3 cellular contexts compared by ENCODE assay signal in the genomic region with DNA sequence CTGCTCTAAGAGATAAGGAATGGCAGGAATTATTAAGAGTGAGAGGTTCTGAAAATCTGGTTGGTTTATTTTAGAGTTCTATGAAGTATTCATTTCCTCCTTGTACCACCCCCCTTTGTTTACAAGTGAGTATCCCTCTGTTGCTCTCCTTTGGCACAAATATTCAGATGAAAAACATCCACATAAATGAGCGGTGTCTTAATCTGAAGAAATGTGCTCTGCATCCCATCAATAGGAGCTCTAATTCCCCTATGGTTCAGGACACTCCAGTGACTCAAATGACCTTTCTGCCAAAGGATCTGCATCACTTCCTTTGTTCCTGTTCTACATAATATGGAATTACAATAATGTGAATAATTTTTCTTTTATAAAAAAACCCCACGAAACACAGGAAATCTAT.
TF ChIP-seq lines count a peak whose summit lies in the region.

No MANE protein-coding gene starts in this region.

TF ChIP-seq in liver, 16 proteins besides CTCF, POLR2A, EP300 and RAD21:
- TF ChIP-seq NR2F2 (IDR thresholded peaks at IDR 0.05), result peak; percentile 85
- TF ChIP-seq EGR1 (IDR thresholded peaks at IDR 0.05; ENCODE audit: low read depth in 2 of 2), result no peak
- no peak for TF ChIP-seq HNF4G (IDR thresholded peaks at IDR 0.05)
- TF ChIP-seq SP1 (IDR thresholded peaks at IDR 0.05), result peak; percentile 25
- TF ChIP-seq, protein P1, sequence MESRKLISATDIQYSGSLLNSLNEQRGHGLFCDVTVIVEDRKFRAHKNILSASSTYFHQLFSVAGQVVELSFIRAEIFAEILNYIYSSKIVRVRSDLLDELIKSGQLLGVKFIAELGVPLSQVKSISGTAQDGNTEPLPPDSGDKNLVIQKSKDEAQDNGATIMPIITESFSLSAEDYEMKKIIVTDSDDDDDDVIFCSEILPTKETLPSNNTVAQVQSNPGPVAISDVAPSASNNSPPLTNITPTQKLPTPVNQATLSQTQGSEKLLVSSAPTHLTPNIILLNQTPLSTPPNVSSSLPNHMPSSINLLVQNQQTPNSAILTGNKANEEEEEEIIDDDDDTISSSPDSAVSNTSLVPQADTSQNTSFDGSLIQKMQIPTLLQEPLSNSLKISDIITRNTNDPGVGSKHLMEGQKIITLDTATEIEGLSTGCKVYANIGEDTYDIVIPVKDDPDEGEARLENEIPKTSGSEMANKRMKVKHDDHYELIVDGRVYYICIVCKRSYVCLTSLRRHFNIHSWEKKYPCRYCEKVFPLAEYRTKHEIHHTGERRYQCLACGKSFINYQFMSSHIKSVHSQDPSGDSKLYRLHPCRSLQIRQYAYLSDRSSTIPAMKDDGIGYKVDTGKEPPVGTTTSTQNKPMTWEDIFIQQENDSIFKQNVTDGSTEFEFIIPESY (IDR thresholded peaks at IDR 0.05), result no peak
- TF ChIP-seq HNF4A (conservative IDR thresholded peaks at IDR 0.05), result no peak
- TF ChIP-seq YY1 (IDR thresholded peaks at IDR 0.05), result no peak
- no peak for TF ChIP-seq GABPA (IDR thresholded peaks at IDR 0.05 in 1 of 2, conservative IDR thresholded peaks at IDR 0.05 in 1 of 2)
- no peak for TF ChIP-seq JUND (IDR thresholded peaks at IDR 0.05)
- TF ChIP-seq, protein P2, sequence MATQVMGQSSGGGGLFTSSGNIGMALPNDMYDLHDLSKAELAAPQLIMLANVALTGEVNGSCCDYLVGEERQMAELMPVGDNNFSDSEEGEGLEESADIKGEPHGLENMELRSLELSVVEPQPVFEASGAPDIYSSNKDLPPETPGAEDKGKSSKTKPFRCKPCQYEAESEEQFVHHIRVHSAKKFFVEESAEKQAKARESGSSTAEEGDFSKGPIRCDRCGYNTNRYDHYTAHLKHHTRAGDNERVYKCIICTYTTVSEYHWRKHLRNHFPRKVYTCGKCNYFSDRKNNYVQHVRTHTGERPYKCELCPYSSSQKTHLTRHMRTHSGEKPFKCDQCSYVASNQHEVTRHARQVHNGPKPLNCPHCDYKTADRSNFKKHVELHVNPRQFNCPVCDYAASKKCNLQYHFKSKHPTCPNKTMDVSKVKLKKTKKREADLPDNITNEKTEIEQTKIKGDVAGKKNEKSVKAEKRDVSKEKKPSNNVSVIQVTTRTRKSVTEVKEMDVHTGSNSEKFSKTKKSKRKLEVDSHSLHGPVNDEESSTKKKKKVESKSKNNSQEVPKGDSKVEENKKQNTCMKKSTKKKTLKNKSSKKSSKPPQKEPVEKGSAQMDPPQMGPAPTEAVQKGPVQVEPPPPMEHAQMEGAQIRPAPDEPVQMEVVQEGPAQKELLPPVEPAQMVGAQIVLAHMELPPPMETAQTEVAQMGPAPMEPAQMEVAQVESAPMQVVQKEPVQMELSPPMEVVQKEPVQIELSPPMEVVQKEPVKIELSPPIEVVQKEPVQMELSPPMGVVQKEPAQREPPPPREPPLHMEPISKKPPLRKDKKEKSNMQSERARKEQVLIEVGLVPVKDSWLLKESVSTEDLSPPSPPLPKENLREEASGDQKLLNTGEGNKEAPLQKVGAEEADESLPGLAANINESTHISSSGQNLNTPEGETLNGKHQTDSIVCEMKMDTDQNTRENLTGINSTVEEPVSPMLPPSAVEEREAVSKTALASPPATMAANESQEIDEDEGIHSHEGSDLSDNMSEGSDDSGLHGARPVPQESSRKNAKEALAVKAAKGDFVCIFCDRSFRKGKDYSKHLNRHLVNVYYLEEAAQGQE (IDR thresholded peaks at IDR 0.05), result no peak
- TF ChIP-seq, protein P3, sequence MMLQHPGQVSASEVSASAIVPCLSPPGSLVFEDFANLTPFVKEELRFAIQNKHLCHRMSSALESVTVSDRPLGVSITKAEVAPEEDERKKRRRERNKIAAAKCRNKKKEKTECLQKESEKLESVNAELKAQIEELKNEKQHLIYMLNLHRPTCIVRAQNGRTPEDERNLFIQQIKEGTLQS (IDR thresholded peaks at IDR 0.05), result no peak
- no peak for TF ChIP-seq FOXA1 (IDR thresholded peaks at IDR 0.05)
- TF ChIP-seq, protein P4, sequence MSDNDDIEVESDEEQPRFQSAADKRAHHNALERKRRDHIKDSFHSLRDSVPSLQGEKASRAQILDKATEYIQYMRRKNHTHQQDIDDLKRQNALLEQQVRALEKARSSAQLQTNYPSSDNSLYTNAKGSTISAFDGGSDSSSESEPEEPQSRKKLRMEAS (IDR thresholded peaks at IDR 0.05), result no peak
- TF ChIP-seq FOXA2 (IDR thresholded peaks at IDR 0.05), result no peak
- TF ChIP-seq RXRA (IDR thresholded peaks at IDR 0.05), result peak; percentile 11 to 25

TF ChIP-seq in HepG2, 621 proteins besides CTCF, POLR2A, EP300 and RAD21:
- TF ChIP-seq, protein P5, sequence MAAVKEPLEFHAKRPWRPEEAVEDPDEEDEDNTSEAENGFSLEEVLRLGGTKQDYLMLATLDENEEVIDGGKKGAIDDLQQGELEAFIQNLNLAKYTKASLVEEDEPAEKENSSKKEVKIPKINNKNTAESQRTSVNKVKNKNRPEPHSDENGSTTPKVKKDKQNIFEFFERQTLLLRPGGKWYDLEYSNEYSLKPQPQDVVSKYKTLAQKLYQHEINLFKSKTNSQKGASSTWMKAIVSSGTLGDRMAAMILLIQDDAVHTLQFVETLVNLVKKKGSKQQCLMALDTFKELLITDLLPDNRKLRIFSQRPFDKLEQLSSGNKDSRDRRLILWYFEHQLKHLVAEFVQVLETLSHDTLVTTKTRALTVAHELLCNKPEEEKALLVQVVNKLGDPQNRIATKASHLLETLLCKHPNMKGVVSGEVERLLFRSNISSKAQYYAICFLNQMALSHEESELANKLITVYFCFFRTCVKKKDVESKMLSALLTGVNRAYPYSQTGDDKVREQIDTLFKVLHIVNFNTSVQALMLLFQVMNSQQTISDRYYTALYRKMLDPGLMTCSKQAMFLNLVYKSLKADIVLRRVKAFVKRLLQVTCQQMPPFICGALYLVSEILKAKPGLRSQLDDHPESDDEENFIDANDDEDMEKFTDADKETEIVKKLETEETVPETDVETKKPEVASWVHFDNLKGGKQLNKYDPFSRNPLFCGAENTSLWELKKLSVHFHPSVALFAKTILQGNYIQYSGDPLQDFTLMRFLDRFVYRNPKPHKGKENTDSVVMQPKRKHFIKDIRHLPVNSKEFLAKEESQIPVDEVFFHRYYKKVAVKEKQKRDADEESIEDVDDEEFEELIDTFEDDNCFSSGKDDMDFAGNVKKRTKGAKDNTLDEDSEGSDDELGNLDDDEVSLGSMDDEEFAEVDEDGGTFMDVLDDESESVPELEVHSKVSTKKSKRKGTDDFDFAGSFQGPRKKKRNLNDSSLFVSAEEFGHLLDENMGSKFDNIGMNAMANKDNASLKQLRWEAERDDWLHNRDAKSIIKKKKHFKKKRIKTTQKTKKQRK (IDR thresholded peaks at IDR 0.05; ENCODE audit: low read length), result no peak
- TF ChIP-seq, protein P6, sequence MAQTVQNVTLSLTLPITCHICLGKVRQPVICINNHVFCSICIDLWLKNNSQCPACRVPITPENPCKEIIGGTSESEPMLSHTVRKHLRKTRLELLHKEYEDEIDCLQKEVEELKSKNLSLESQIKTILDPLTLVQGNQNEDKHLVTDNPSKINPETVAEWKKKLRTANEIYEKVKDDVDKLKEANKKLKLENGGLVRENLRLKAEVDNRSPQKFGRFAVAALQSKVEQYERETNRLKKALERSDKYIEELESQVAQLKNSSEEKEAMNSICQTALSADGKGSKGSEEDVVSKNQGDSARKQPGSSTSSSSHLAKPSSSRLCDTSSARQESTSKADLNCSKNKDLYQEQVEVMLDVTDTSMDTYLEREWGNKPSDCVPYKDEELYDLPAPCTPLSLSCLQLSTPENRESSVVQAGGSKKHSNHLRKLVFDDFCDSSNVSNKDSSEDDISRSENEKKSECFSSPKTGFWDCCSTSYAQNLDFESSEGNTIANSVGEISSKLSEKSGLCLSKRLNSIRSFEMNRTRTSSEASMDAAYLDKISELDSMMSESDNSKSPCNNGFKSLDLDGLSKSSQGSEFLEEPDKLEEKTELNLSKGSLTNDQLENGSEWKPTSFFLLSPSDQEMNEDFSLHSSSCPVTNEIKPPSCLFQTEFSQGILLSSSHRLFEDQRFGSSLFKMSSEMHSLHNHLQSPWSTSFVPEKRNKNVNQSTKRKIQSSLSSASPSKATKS (CRISPR knock-in tag; IDR thresholded peaks at IDR 0.05), result no peak

TF ChIP-seq in endothelial cell of umbilical vein, 7 proteins besides CTCF, POLR2A, EP300 and RAD21:
- TF ChIP-seq GATA2 (IDR thresholded peaks at IDR 0.05; ENCODE audit: insufficient read depth, insufficient read length, low read depth, low read length), result peak; percentile 74
- no peak for TF ChIP-seq MYC (IDR thresholded peaks at IDR 0.05; ENCODE audit: low read depth, low read length)
- peak; percentile 76 for TF ChIP-seq JUN (IDR thresholded peaks at IDR 0.05; ENCODE audit: borderline replicate concordance, insufficient read depth, insufficient read length, low read depth)
- TF ChIP-seq EZH2 (IDR thresholded peaks at IDR 0.05; ENCODE audit: borderline replicate concordance, low read depth, low read length, severe bottlenecking), result no peak
- TF ChIP-seq POLR2AphosphoS5 (IDR thresholded peaks at IDR 0.05; ENCODE audit: insufficient read depth, low read depth, low read length), result peak; percentile 71
- TF ChIP-seq FOS (IDR thresholded peaks at IDR 0.05; ENCODE audit: borderline replicate concordance, insufficient read depth, low read length), result peak; percentile 92
